Comparison of ENCODE assay signal across 9 cellular contexts in the genomic region with DNA sequence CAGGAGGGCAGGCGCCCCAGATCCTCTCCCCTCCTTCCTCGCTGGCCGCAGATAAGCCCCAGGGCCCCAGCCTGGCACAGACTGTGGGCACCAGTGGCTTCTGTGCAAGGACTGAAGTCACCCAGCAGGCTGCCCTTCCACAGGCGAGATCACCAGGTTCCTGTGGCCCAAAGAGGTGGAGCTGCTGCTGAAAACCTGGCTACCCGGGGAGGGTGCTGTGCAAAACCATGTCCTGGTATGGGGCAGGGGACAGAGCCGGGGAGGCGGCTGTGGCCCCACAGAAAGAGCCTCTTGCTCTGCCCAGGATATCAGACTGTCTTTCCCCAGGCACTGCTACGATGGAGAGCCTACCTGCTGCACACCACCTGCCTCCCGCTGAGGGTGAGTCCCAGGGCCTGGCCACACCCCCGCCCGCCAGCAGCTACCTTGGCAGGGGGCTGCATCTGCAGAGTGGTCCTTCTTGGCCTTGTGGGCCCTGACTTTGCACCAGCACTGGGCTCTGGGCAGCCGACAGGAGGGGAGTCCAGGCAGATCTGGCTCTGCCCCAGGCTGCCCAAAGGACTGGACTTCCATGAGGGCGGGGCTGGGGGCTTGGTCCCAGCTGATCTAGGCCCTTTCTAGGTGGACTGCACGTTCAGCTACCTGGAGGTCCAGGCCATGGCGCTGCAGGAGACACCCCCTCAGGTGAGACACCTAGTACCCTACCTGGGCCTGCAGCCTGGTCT. TPM values are rescaled to one million over a fixed set of nuclear protein-coding genes. Genes with fewer than 3 reads are reported as not detected.
A peak's percentile ranks its signal among the peaks of the same experiment; 100 is the strongest.
DNase-seq lines count a peak whose midpoint lies in the region; ATAC-seq and TF ChIP-seq lines count a peak whose summit lies in the region.
"Had no signal": no experiment of that assay in that cellular context is flagged by ENCODE, and none has a peak within 500 bp of the region (broad histone marks: within the 10 kb centered on the region; RNA-seq: fewer than 3 reads in every experiment).

No MANE protein-coding gene starts in this region.

- no peak overlapping the region for H3K27ac ChIP-seq in left ventricle myocardium inferior (replicated peaks)

- H3K9me3 ChIP-seq in left ventricle myocardium inferior (replicated peaks) = no peaks in the 10 kb centered on the region

- no peak for DNase-seq in left ventricle myocardium inferior
- no peak for DNase-seq in left cardiac atrium
- peak; percentile 32 for DNase-seq in NAMALWA (ENCODE audit: low spot score)
- peak; percentile 9 for DNase-seq in hepatic stellate cell (ENCODE audit: low spot score)
- no peak for DNase-seq in HPDE6-E6E7 (ENCODE audit: extremely low spot score)
- no peak for DNase-seq in NCI-H524 (lab: John Stamatoyannopoulos, UW)
- DNase-seq: GF-D8 had no signal

- TF ChIP-seq CTCF in left ventricle myocardium inferior (IDR thresholded peaks at IDR 0.05; ENCODE audit: borderline replicate concordance) = no peak

- intact Hi-C loops in left ventricle myocardium inferior (cut with micrococcal nuclease) (no loop called here), left cardiac atrium (cut with DNase I) (no loop called here)

- H3K4me3 ChIP-seq in left ventricle myocardium inferior = peak overlapping the region; percentile 60

- H3K27me3 ChIP-seq in left ventricle myocardium inferior (ENCODE audit: low read depth) = peaks cover 66% of the 10 kb centered on the region

- no peaks in the 10 kb centered on the region for H3K36me3 ChIP-seq in left ventricle myocardium inferior

- H3K4me1 ChIP-seq in left ventricle myocardium inferior = peaks cover 44% of the 10 kb centered on the region

- ATAC-seq in left cardiac atrium (no peak), HG02642 (IDR thresholded peaks at IDR 0.05; ENCODE audit: poor library complexity, unreplicated experiment) (no peak), esophagus mucosa (no peak)

RNA-seq across cellular contexts. Expression of gene CARMIL2, which starts 0.6 kb away (rescaled TPM):
- total RNA-seq in left ventricle myocardium inferior = 0.58 TPM
- 1 to 10 TPM; 1.1 to 1.2 TPM for total RNA-seq in left cardiac atrium
- total RNA-seq in esophagus mucosa = 2.4 TPM

RNA-seq across cellular contexts. Expression of gene ACD, which starts 14.5 kb away (rescaled TPM):
- total RNA-seq in left ventricle myocardium inferior = 7.1 TPM
- 10 to 100 TPM in 1 of 2 donors, 1 to 10 TPM in 1; 9.0 to 10.2 TPM for total RNA-seq in left cardiac atrium
- total RNA-seq in esophagus mucosa = 7.8 TPM

RNA-seq across cellular contexts. Expression of gene PARD6A, which starts 15.2 kb away (rescaled TPM):
- total RNA-seq in left ventricle myocardium inferior (3.4 TPM), left cardiac atrium (1 to 10 TPM; 2.5 to 4.8 TPM), esophagus mucosa (1.8 TPM)

RNA-seq across cellular contexts. Expression of gene ENKD1, which starts 21.0 kb away (rescaled TPM):
- 9.6 TPM for total RNA-seq in left ventricle myocardium inferior
- total RNA-seq in left cardiac atrium = 1 to 10 TPM; 7.6 to 9.6 TPM
- total RNA-seq in esophagus mucosa = 3.8 TPM

RNA-seq across cellular contexts. Expression of gene C16orf86, which starts 21.1 kb away (rescaled TPM):
- total RNA-seq in left ventricle myocardium inferior = 2.9 TPM
- total RNA-seq in left cardiac atrium = 1 to 10 TPM; 3.5 to 3.7 TPM
- total RNA-seq in esophagus mucosa = 0.84 TPM

Comparison
In these comparisons a context has a peak if more than half of its experiments do, and no peak if none do; other contexts are left out.
1. DNase-seq: peak in NAMALWA (single experiment) and hepatic stellate cell (single experiment); none in left ventricle myocardium inferior (single experiment), left cardiac atrium (single experiment), HPDE6-E6E7 (single experiment) and NCI-H524 (0 of 2).